1 cellular context compared by ENCODE assay signal in the genomic region with DNA sequence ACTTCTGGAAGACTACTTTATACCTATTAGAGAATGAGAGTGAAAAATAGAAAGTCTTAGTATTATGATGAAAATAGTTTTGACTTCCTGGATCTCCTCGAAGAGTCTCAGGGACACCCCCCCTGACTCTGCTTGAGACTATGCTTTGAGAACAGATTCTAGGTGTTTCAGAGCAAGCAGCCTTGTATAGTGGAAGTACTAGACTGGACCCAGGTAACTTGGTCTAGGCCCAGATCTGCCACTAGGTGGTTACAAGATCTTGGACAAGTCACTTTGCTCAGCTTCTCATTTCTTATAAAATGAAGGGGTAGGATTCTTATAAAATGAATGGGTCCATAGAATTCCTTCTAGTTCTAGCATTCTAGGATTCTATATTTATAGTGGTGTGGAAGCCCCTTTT.
TF ChIP-seq lines count a peak whose summit lies in the region.

No MANE protein-coding gene starts in this region.

TF ChIP-seq in WTC11, 78 proteins besides CTCF, POLR2A, EP300 and RAD21 (continued from another document):
- TF ChIP-seq, protein P1, sequence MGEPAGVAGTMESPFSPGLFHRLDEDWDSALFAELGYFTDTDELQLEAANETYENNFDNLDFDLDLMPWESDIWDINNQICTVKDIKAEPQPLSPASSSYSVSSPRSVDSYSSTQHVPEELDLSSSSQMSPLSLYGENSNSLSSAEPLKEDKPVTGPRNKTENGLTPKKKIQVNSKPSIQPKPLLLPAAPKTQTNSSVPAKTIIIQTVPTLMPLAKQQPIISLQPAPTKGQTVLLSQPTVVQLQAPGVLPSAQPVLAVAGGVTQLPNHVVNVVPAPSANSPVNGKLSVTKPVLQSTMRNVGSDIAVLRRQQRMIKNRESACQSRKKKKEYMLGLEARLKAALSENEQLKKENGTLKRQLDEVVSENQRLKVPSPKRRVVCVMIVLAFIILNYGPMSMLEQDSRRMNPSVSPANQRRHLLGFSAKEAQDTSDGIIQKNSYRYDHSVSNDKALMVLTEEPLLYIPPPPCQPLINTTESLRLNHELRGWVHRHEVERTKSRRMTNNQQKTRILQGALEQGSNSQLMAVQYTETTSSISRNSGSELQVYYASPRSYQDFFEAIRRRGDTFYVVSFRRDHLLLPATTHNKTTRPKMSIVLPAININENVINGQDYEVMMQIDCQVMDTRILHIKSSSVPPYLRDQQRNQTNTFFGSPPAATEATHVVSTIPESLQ (CRISPR knock-in tag; IDR thresholded peaks at IDR 0.05), result no peak
- TF ChIP-seq ATF3 (CRISPR knock-in tag; conservative IDR thresholded peaks at IDR 0.05) (no peak), NR3C1 (CRISPR knock-in tag; conservative IDR thresholded peaks at IDR 0.05; ENCODE audit: low read depth) (no peak), OVOL2 (CRISPR knock-in tag; IDR thresholded peaks at IDR 0.05; ENCODE audit: borderline replicate concordance) (no peak)
- TF ChIP-seq, protein P2, sequence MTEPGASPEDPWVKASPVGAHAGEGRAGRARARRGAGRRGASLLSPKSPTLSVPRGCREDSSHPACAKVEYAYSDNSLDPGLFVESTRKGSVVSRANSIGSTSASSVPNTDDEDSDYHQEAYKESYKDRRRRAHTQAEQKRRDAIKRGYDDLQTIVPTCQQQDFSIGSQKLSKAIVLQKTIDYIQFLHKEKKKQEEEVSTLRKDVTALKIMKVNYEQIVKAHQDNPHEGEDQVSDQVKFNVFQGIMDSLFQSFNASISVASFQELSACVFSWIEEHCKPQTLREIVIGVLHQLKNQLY (CRISPR knock-in tag; IDR thresholded peaks at IDR 0.05), result no peak
- TF ChIP-seq, protein P3, sequence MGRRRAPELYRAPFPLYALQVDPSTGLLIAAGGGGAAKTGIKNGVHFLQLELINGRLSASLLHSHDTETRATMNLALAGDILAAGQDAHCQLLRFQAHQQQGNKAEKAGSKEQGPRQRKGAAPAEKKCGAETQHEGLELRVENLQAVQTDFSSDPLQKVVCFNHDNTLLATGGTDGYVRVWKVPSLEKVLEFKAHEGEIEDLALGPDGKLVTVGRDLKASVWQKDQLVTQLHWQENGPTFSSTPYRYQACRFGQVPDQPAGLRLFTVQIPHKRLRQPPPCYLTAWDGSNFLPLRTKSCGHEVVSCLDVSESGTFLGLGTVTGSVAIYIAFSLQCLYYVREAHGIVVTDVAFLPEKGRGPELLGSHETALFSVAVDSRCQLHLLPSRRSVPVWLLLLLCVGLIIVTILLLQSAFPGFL (CRISPR knock-in tag; IDR thresholded peaks at IDR 0.05; ENCODE audit: borderline replicate concordance), result no peak
- TF ChIP-seq, protein P4, sequence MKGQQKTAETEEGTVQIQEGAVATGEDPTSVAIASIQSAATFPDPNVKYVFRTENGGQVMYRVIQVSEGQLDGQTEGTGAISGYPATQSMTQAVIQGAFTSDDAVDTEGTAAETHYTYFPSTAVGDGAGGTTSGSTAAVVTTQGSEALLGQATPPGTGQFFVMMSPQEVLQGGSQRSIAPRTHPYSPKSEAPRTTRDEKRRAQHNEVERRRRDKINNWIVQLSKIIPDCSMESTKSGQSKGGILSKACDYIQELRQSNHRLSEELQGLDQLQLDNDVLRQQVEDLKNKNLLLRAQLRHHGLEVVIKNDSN (CRISPR knock-in tag; IDR thresholded peaks at IDR 0.05), result no peak
TF ChIP-seq in WTC11: peak in this region for 0.
